8 cellular contexts compared by ENCODE assay signal in the genomic region with DNA sequence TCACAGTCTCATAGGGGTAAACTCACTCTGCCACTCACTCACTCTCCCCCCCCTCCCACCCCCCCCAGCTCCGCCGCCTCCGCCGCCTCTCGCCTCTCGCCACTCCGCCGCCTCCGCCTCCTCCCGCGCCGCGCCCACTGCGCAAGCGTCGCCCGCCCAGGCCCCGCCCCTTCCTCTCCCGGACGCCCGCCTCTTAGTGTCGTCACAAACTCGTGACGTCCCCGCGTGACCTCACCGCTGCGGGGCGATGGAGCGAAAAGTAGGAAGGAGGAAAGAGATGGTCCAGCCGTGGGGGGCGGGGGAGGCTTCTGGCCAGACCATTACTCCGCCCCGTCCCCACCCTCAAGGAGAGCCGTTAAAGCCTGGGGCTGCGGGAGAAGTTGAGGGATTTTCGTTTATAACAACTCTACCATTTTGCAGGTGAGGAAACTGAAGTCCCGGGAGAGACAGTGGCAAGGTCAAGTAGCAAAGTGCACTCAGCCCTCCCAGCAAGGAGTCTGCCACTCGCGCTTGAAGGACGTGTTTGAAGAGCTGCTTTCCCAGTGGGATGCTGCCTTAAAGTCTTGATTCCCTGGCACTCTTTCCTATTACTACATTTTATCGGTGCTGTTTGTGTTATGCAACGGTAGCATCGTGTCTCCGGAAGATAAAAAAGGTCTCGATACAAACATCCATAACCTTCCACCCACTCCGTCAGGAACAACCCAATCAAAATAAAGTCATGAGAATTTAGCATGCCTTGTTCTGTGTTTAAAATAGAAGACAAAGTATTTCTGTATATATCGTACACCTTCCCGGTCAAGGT. TPM values are rescaled to one million over a fixed set of nuclear protein-coding genes. Genes with fewer than 3 reads are reported as not detected.
DNase-seq lines count a peak whose midpoint lies in the region; ATAC-seq and TF ChIP-seq lines count a peak whose summit lies in the region.

Gene ILRUN (minus strand): TSS at position 29 of the 805 bp plus-strand sequence. CDS start 164 bp downstream, outside the sequence.

- TF ChIP-seq CTCF in HCT116 (IDR thresholded peaks at IDR 0.05 in 2 of 3, conservative IDR thresholded peaks at IDR 0.05 in 1 of 3; ENCODE audit: borderline replicate concordance in 1 of 3, insufficient read depth in 1 of 3, low read depth in 2 of 3, low read length in 2 of 3) (no peak), foreskin keratinocyte (conservative IDR thresholded peaks at IDR 0.05) (no peak), neural progenitor cell (IDR thresholded peaks at IDR 0.05) (no peak)

- H2AFZ ChIP-seq in HCT116 (ENCODE audit: low read depth, low read length, poor library complexity, severe bottlenecking): no peak within 1 kb of the TSS
- peak within 1 kb of the TSS; percentile 92 for H2AFZ ChIP-seq in neural progenitor cell (replicated peaks)

- TF ChIP-seq POLR2A in HCT116 (IDR thresholded peaks at IDR 0.05; ENCODE audit: borderline replicate concordance, extremely low read depth, insufficient read depth, insufficient read length): peak; percentile 53

- no peaks in the 10 kb centered on the region for H3K9me2 ChIP-seq in HCT116 (ENCODE audit: insufficient read depth)

- no peaks in the 10 kb centered on the region for H3K9me3 ChIP-seq in ES-I3 (ENCODE audit: control insufficient read depth, insufficient read depth, low read length)
- H3K9me3 ChIP-seq in HCT116 (ENCODE audit: control insufficient read depth in 1 of 2, insufficient read depth in 1 of 2, low read depth in 1 of 2, low read length in 2 of 2): no peaks in the 10 kb centered on the region
- no peaks in the 10 kb centered on the region for H3K9me3 ChIP-seq in SJSA1 (replicated peaks)
- H3K9me3 ChIP-seq in neural progenitor cell (ENCODE audit: low read depth): no peaks in the 10 kb centered on the region
- H3K9me3 ChIP-seq in stomach smooth muscle (ENCODE audit: control insufficient read depth in 2 of 2, low read length in 2 of 2): no peaks in the 10 kb centered on the region

- H3K4me3 ChIP-seq in HCT116 (replicated peaks in 1 of 2; ENCODE audit: low read depth in 1 of 2, low read length in 2 of 2): peak within 1 kb of the TSS; percentile 93 to 99
- peak within 1 kb of the TSS; percentile 93 for H3K4me3 ChIP-seq in SJSA1
- H3K4me3 ChIP-seq in neural progenitor cell: peak within 1 kb of the TSS; percentile 98
- peak within 1 kb of the TSS; percentile 95 to 97 for H3K4me3 ChIP-seq in stomach smooth muscle (ENCODE audit: low read length in 2 of 2)

- H3K27ac Mint-ChIP-seq in neural progenitor cell: peak within 1 kb of the TSS; percentile 99

- H3K4me1 ChIP-seq in ES-I3 (ENCODE audit: insufficient read depth, low read length) (peaks cover 5% of the 10 kb centered on the region; the same call in 1 of the 2 replicates), HCT116 (ENCODE audit: control insufficient read depth in 1 of 2, insufficient read depth in 2 of 2, low read length in 2 of 2) (peaks cover 0 to 18% of the 10 kb centered on the region in 2 experiments; a peak in 3 of 4 replicates), SJSA1 (replicated peaks) (peaks cover 8% of the 10 kb centered on the region), foreskin keratinocyte (no peaks in the 10 kb centered on the region), neural progenitor cell (peaks cover 7% of the 10 kb centered on the region), stomach smooth muscle (ENCODE audit: control insufficient read depth, insufficient read depth, low read length) (peaks cover 21% of the 10 kb centered on the region)

- H3K79me2 ChIP-seq in HCT116 (ENCODE audit: insufficient read depth, low read length) (peaks cover 45% of the 10 kb centered on the region), neural progenitor cell (ENCODE audit: low read depth) (peaks cover 46% of the 10 kb centered on the region)

- TSS peak; percentile 99 for BruUV-seq in HCT116 (replicated peaks; lab: Mats Ljungman, UMichigan)

- H3K4me3 Mint-ChIP-seq in neural progenitor cell: peak within 1 kb of the TSS; percentile 97

- DNase-seq in HCT116 (ENCODE audit: low read depth, low spot score): peak; percentile 81
- DNase-seq in MV-4-11 (lab: John Stamatoyannopoulos, UW): peak; percentile 86
- peak; percentile 96 for DNase-seq in SJSA1 (ENCODE audit: low read depth in 1 of 2, low spot score in 2 of 2)
- peak; percentile 88 to 94 (median 92) for DNase-seq in activated naive CD4-positive, alpha-beta T cell (lab: John Stamatoyannopoulos, UW)
- peak; percentile 69 to 80 for DNase-seq in foreskin keratinocyte
- peak; percentile 97 for DNase-seq in neural progenitor cell (ENCODE audit: low spot score)

- H3K9ac ChIP-seq in ES-I3 (ENCODE audit: low read depth, low read length) (peak within 1 kb of the TSS; percentile 98), HCT116 (ENCODE audit: low read length) (peak within 1 kb of the TSS; percentile 98), neural progenitor cell (peak within 1 kb of the TSS; percentile 86), stomach smooth muscle (ENCODE audit: low read length in 2 of 2) (peak within 1 kb of the TSS; percentile 95 to 96)

- RAD21 ChIA-PET in HCT116 (lab: Charles Lee; ENCODE audit: low non-redundant PET in 1 of 2, low total read pairs in 2 of 2, uncharacterized antibody in 2 of 2, unreplicated experiment in 2 of 2): interaction anchor here in 1 of 2 experiments (1.1 kb wide), 1 partner anchor 81 kb away, joined by 4 read pairs; no protein-coding TSS in a partner anchor

- peak within 1 kb of the TSS; percentile 90 for H3K4me2 ChIP-seq in HCT116 (ENCODE audit: low read length)
- peak within 1 kb of the TSS; percentile 83 for H3K4me2 ChIP-seq in neural progenitor cell

- H3K27me3 ChIP-seq in HCT116 (ENCODE audit: insufficient read depth, low read length) (no peaks in the 10 kb centered on the region), SJSA1 (replicated peaks) (no peaks in the 10 kb centered on the region), foreskin keratinocyte (no peaks in the 10 kb centered on the region), neural progenitor cell (peaks cover 10% of the 10 kb centered on the region), stomach smooth muscle (ENCODE audit: control insufficient read depth in 1 of 2, insufficient read depth in 2 of 2, low read length in 2 of 2) (no peaks in the 10 kb centered on the region)

- CTCF ChIA-PET in HCT116 (lab: Charles Lee): no interaction called here

- peaks cover 3% of the 10 kb centered on the region for H3K27me3 Mint-ChIP-seq in neural progenitor cell (ENCODE audit: insufficient read depth, low read depth)

- intact Hi-C loops in HCT116 (cut with micrococcal nuclease): loop anchor here (2.0 kb wide), 1 partner anchor 60 kb away; the partner anchor contains the start of gene SNRPC

- peak; percentile 93 for ATAC-seq in HCT116
- ATAC-seq in foreskin keratinocyte: peak; percentile 85

- no peaks in the 10 kb centered on the region for H3F3A ChIP-seq in neural progenitor cell (ENCODE audit: low read depth)

- H3K36me3 ChIP-seq in ES-I3 (ENCODE audit: insufficient read depth, low read length): no peaks in the 10 kb centered on the region
- no peaks in the 10 kb centered on the region for H3K36me3 ChIP-seq in HCT116 (ENCODE audit: control insufficient read depth in 1 of 2, insufficient read depth in 2 of 2, low read length in 2 of 2)
- peaks cover 11% of the 10 kb centered on the region for H3K36me3 ChIP-seq in SJSA1
- no peaks in the 10 kb centered on the region for H3K36me3 ChIP-seq in neural progenitor cell
- no peaks in the 10 kb centered on the region for H3K36me3 ChIP-seq in stomach smooth muscle (ENCODE audit: control insufficient read depth in 2 of 2, insufficient read depth in 2 of 2, low read length in 2 of 2)

- H4K20me1 ChIP-seq in HCT116 (ENCODE audit: insufficient read depth) (no peaks in the 10 kb centered on the region), neural progenitor cell (ENCODE audit: low read depth) (peaks cover 41% of the 10 kb centered on the region)

- peaks cover 33% of the 10 kb centered on the region for H3K4me1 Mint-ChIP-seq in neural progenitor cell

- H3K27ac ChIP-seq in HCT116 (ENCODE audit: low read depth, low read length): peak within 1 kb of the TSS; percentile 70
- H3K27ac ChIP-seq in SJSA1: peak within 1 kb of the TSS; percentile 66
- H3K27ac ChIP-seq in foreskin keratinocyte: peak within 1 kb of the TSS; percentile 79
- H3K27ac ChIP-seq in neural progenitor cell: no peak within 1 kb of the TSS
- peak within 1 kb of the TSS; percentile 88 for H3K27ac ChIP-seq in stomach smooth muscle (ENCODE audit: low read length)

- POLR2A ChIA-PET in HCT116 (lab: Charles Lee): interaction anchor here (1.2 kb wide), 1 partner anchor 60 kb away, joined by 3 read pairs; the partner anchor contains the start of gene SNRPC

- TF ChIP-seq RAD21 in HCT116 (IDR thresholded peaks at IDR 0.05; ENCODE audit: low read depth): no peak

- H3K36me3 Mint-ChIP-seq in neural progenitor cell: no peaks in the 10 kb centered on the region

- no peaks in the 10 kb centered on the region for H3K9me3 Mint-ChIP-seq in neural progenitor cell

TF ChIP-seq in HCT116, 20 proteins besides CTCF, POLR2A, EP300 and RAD21:
- TF ChIP-seq YY1 (IDR thresholded peaks at IDR 0.05; ENCODE audit: extremely low read depth, insufficient replicate concordance, low read depth, low read length): peak; percentile 29
- peak; percentile 68 for TF ChIP-seq POLR2AphosphoS5 (IDR thresholded peaks at IDR 0.05; ENCODE audit: low read depth, low read length)
- TF ChIP-seq, protein P1, sequence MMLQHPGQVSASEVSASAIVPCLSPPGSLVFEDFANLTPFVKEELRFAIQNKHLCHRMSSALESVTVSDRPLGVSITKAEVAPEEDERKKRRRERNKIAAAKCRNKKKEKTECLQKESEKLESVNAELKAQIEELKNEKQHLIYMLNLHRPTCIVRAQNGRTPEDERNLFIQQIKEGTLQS (IDR thresholded peaks at IDR 0.05): no peak
- TF ChIP-seq, protein P2, sequence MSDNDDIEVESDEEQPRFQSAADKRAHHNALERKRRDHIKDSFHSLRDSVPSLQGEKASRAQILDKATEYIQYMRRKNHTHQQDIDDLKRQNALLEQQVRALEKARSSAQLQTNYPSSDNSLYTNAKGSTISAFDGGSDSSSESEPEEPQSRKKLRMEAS (IDR thresholded peaks at IDR 0.05): no peak
- no peak for TF ChIP-seq SRF (IDR thresholded peaks at IDR 0.05; ENCODE audit: low read depth)
- TF ChIP-seq EZH2 (IDR thresholded peaks at IDR 0.05): no peak
- TF ChIP-seq EGR1 (IDR thresholded peaks at IDR 0.05; ENCODE audit: low read depth): peak; percentile 71

RNA-seq across cellular contexts. Expression of gene ILRUN, which starts in this region (rescaled TPM):
- 51.9 TPM for total RNA-seq in HCT116 (2021; ENCODE audit: unreplicated experiment)
- 32.0 and 35.1 TPM in 2 replicates for polyA plus RNA-seq in HCT116 (2012)
- 28.7 and 47.8 TPM in 2 replicates for total RNA-seq in SJSA1 (2014; rRNA removed; shearing (Covaris generic))
- 64.5 and 64.9 TPM in 2 replicates for total RNA-seq in foreskin keratinocyte
- 41.3 and 45.0 TPM in 2 replicates for polyA plus RNA-seq in foreskin keratinocyte
- total RNA-seq in neural progenitor cell (ENCODE audit: low replicate concordance): 33.2 and 41.8 TPM in 2 replicates
